20 cellular contexts compared by ENCODE assay signal in genomic region chr1:157439318-157439954, GRCh38.
"Had no signal": no experiment of that assay in that cellular context is flagged by ENCODE, and none has a peak within 500 bp of the region (broad histone marks: within the 10 kb centered on the region; RNA-seq: fewer than 3 reads in every experiment).

No MANE protein-coding gene starts in this region.

- H3K4me1 ChIP-seq: heart right ventricle, left ventricle myocardium inferior, psoas muscle, right atrium auricular region, thyroid gland, upper lobe of right lung had no signal

- H3K9me3 ChIP-seq: heart right ventricle, left ventricle myocardium inferior, neutrophil, ovary, psoas muscle, right atrium auricular region, thyroid gland, upper lobe of right lung had no signal

- ATAC-seq: activated naive CD4-positive, alpha-beta T cell treated with anti-CD3 and anti-CD28 coated beads, Interleukin-2, amount 50 U/mL, for 72 hours; activated T-helper 17 cell treated with anti-CD3 and anti-CD28 coated beads, Interleukin-2, amount 50 U/mL, for 72 hours; heart right ventricle; natural killer cell; psoas muscle; upper lobe of right lung had no signal

- FAIRE-seq: TTC549 had no signal

- H3K4me3 ChIP-seq: heart right ventricle, left ventricle myocardium inferior, ovary, psoas muscle, right atrium auricular region, thyroid gland, upper lobe of right lung had no signal

- DNase-seq: activated CD4-positive, alpha-beta T cell treated with anti-CD3 and anti-CD28 coated beads for 1 hour; activated CD8-positive, alpha-beta memory T cell treated with anti-CD3 and anti-CD28 coated beads for 24 hours; activated CD8-positive, alpha-beta memory T cell treated with anti-CD3 and anti-CD28 coated beads, Interleukin-2, amount 50 U/mL, for 4 hours; activated T-cell treated with anti-CD3 and anti-CD28 coated beads, Interleukin-2, amount 50 U/mL, for 24 hours; aorta; heart right ventricle; left ventricle myocardium inferior; midbrain; natural killer cell; ovary; psoas muscle; stimulated activated CD4-positive, alpha-beta T cell treated with anti-CD3 and anti-CD28 coated beads, Interleukin-12 subunit alpha, Interleukin-12 subunit beta, amount 100 ng/mL, for 4 hours; substantia nigra; thyroid gland; upper lobe of right lung had no signal

- H3K36me3 ChIP-seq: heart right ventricle, left ventricle myocardium inferior, neutrophil, ovary, right atrium auricular region, thyroid gland, upper lobe of right lung had no signal

- H3K27ac ChIP-seq: heart right ventricle, left ventricle myocardium inferior, neutrophil, ovary, psoas muscle, right atrium auricular region, thyroid gland, upper lobe of right lung had no signal

- H3K27me3 ChIP-seq: neutrophil, ovary, right atrium auricular region, thyroid gland, upper lobe of right lung had no signal
